In genomic region chr20:31879143-31879987, GRCh38 we compare ENCODE assay signal across 8 cellular contexts. TPM values are rescaled to one million over a fixed set of nuclear protein-coding genes. Genes with fewer than 3 reads are reported as not detected.
DNase-seq lines count a peak whose midpoint lies in the region; ATAC-seq and TF ChIP-seq lines count a peak whose summit lies in the region.

No MANE protein-coding gene starts in this region.

- H3K9me3 ChIP-seq in lung (ENCODE audit: control insufficient read depth in 2 of 2, insufficient read depth in 1 of 2, low read length in 1 of 2) = no peaks in the 10 kb centered on the region

- H3K4me1 ChIP-seq in lung (ENCODE audit: control insufficient read depth in 2 of 2, insufficient read depth in 2 of 2, low read length in 2 of 2) = no peaks in the 10 kb centered on the region

- H3K36me3 Mint-ChIP-seq in CD14-positive monocyte = no peaks in the 10 kb centered on the region
- no peaks in the 10 kb centered on the region for H3K36me3 Mint-ChIP-seq in activated CD8-positive, alpha-beta T cell treated with anti-CD3 and anti-CD28 coated beads, Interleukin-2, amount 10 ng/mL, durations not matched to agents 7 days and 5 days (ENCODE audit: low read depth)

- peaks cover 0 to 2% (median 0%) of the 10 kb centered on the region in 7 donors for H3K9me3 Mint-ChIP-seq in CD14-positive monocyte
- H3K9me3 Mint-ChIP-seq in activated CD8-positive, alpha-beta T cell treated with anti-CD3 and anti-CD28 coated beads, Interleukin-2, amount 10 ng/mL, durations not matched to agents 7 days and 5 days (ENCODE audit: insufficient read depth) = no peaks in the 10 kb centered on the region

- CTCF ChIA-PET in activated CD8-positive, alpha-beta T cell treated with anti-CD3 and anti-CD28 coated beads, Interleukin-2, amount 10 ng/mL, durations not matched to agents 7 days and 5 days (lab: Charles Lee) = interaction anchor here (0.6 to 2.8 kb wide), 9 partner anchors 19 to 769 kb away, joined by 3 to 13 read pairs (median 4); partner anchors contain the start of gene PDRG1

- peak overlapping the region; percentile 34 for H3K4me3 ChIP-seq in lung

- peak overlapping the region; percentile 76 to 95 (median 94) for H3K27ac Mint-ChIP-seq in CD14-positive monocyte
- peak overlapping the region; percentile 62 for H3K27ac Mint-ChIP-seq in activated CD8-positive, alpha-beta T cell treated with anti-CD3 and anti-CD28 coated beads, Interleukin-2, amount 10 ng/mL, durations not matched to agents 7 days and 5 days

- DNase-seq in CD14-positive monocyte (ENCODE audit: low spot score) (peak; percentile 88), NCI-H82 (lab: John Stamatoyannopoulos, UW) (peak; percentile 98), lung (ENCODE audit: low spot score) (peak; percentile 94)
- peak; percentile 86 for DNase-seq in activated CD8-positive, alpha-beta T cell treated with anti-CD3 and anti-CD28 coated beads, Interleukin-2, amount 10 ng/mL, durations not matched to agents 7 days and 5 days
- DNase-seq in effector CD8-positive, alpha-beta T cell (lab: John Stamatoyannopoulos, UW) = peak; percentile 64
- DNase-seq in stimulated activated CD4-positive, alpha-beta T cell treated with anti-CD3 and anti-CD28 coated beads, TNF-alpha, amount 100 ng/mL, for 1 hour (ENCODE audit: low read depth in 3 of 3, low spot score in 1 of 3) = peak; percentile 26 to 55 (median 53)

- 5 to 10% methylated on average over 38 to 45 of the region's 45 CpGs for WGBS in lung, 2 donors

- H3K4me3 Mint-ChIP-seq in CD14-positive monocyte = peak overlapping the region; percentile 92 to 96
- peak overlapping the region; percentile 87 for H3K4me3 Mint-ChIP-seq in activated CD8-positive, alpha-beta T cell treated with anti-CD3 and anti-CD28 coated beads, Interleukin-2, amount 10 ng/mL, durations not matched to agents 7 days and 5 days

- H3K27me3 ChIP-seq in lung (ENCODE audit: control insufficient read depth, insufficient read depth) = no peaks in the 10 kb centered on the region

- peak; percentile 69 for ATAC-seq in GM19397 (IDR thresholded peaks at IDR 0.05; ENCODE audit: unreplicated experiment)
- peak; percentile 60 for ATAC-seq in HG03571 (IDR thresholded peaks at IDR 0.05; ENCODE audit: unreplicated experiment)
- ATAC-seq in activated CD8-positive, alpha-beta T cell treated with anti-CD3 and anti-CD28 coated beads, Interleukin-2, amount 10 ng/mL, durations not matched to agents 7 days and 5 days = peak; percentile 96
- peak; percentile 97 for ATAC-seq in lung (ENCODE audit: insufficient read depth, low FRiP score)

- H3K4me1 Mint-ChIP-seq in CD14-positive monocyte = peaks cover 17% of the 10 kb centered on the region
- peaks cover 13% of the 10 kb centered on the region for H3K4me1 Mint-ChIP-seq in activated CD8-positive, alpha-beta T cell treated with anti-CD3 and anti-CD28 coated beads, Interleukin-2, amount 10 ng/mL, durations not matched to agents 7 days and 5 days (ENCODE audit: low read depth)

- intact Hi-C loops in CD14-positive monocyte (cut with micrococcal nuclease) = loop anchor here in 1 of 2 donors (5.0 kb wide), 1 partner anchor 73 kb away; the partner anchor contains the start of gene PDRG1

- H3K27me3 Mint-ChIP-seq in CD14-positive monocyte (ENCODE audit: low read depth in 3 of 3) = peaks cover 4 to 6% (median 4%) of the 10 kb centered on the region in 3 donors
- peaks cover 35% of the 10 kb centered on the region for H3K27me3 Mint-ChIP-seq in activated CD8-positive, alpha-beta T cell treated with anti-CD3 and anti-CD28 coated beads, Interleukin-2, amount 10 ng/mL, durations not matched to agents 7 days and 5 days (ENCODE audit: low read depth)

- peak overlapping the region in 1 of 2 donors; percentile 88 for H3K27ac ChIP-seq in lung (ENCODE audit: low read depth in 1 of 2, low read length in 1 of 2)

- TF ChIP-seq CTCF in CD14-positive monocyte (IDR thresholded peaks at IDR 0.05) (no peak), lung (IDR thresholded peaks at IDR 0.05; ENCODE audit: control extremely low read depth, extremely low read depth) (no peak)

- POLR2A ChIA-PET in activated CD8-positive, alpha-beta T cell treated with anti-CD3 and anti-CD28 coated beads, Interleukin-2, amount 10 ng/mL, durations not matched to agents 7 days and 5 days (lab: Charles Lee) = interaction anchor here (0.6 kb wide), 1 partner anchor 756 kb away, joined by 3 read pairs; no protein-coding TSS in a partner anchor

- H3K36me3 ChIP-seq in lung (ENCODE audit: control insufficient read depth in 2 of 2, insufficient read depth in 2 of 2, low read length in 2 of 2) = no peaks in the 10 kb centered on the region

RNA-seq across cellular contexts. Expression of gene TTLL9, which starts 8.9 kb away (rescaled TPM):
- polyA plus RNA-seq in CD14-positive monocyte (not detected), lung (1 to 10 TPM; 1.9 to 2.5 TPM)
- total RNA-seq in activated CD8-positive, alpha-beta T cell treated with anti-CD3 and anti-CD28 coated beads, Interleukin-2, amount 10 ng/mL, durations not matched to agents 7 days and 5 days = not detected
- total RNA-seq in lung = 1 to 10 TPM; 7.1 to 8.9 TPM

RNA-seq across cellular contexts. Expression of gene DUSP15, which starts 9.0 kb away (rescaled TPM):
- polyA plus RNA-seq in CD14-positive monocyte (not detected), lung (1 to 10 TPM; 1.6 to 1.7 TPM)
- not detected for total RNA-seq in activated CD8-positive, alpha-beta T cell treated with anti-CD3 and anti-CD28 coated beads, Interleukin-2, amount 10 ng/mL, durations not matched to agents 7 days and 5 days
- 1 to 10 TPM; 4.1 to 4.7 TPM for total RNA-seq in lung

RNA-seq across cellular contexts. Expression of gene FOXS1, which starts 34.0 kb away (rescaled TPM):
- polyA plus RNA-seq in CD14-positive monocyte (not detected), lung (1 to 10 TPM; 1.4 to 3.2 TPM)
- total RNA-seq in activated CD8-positive, alpha-beta T cell treated with anti-CD3 and anti-CD28 coated beads, Interleukin-2, amount 10 ng/mL, durations not matched to agents 7 days and 5 days = not detected
- 1 to 10 TPM; 2.3 to 2.7 TPM for total RNA-seq in lung

Comparison
In these comparisons a context has a peak if more than half of its experiments do, and no peak if none do; other contexts are left out.
1. RNA of gene TTLL9, which starts 8.9 kb away (total RNA-seq): 7.1 to 8.9 TPM in lung; not detected in activated CD8-positive, alpha-beta T cell treated with anti-CD3 and anti-CD28 coated beads, Interleukin-2, amount 10 ng/mL, durations not matched to agents 7 days and 5 days; every median in the first group is over 4 times any median in the second.
2. RNA of gene DUSP15, which starts 9.0 kb away (total RNA-seq): 4.1 to 4.7 TPM in lung; not detected in activated CD8-positive, alpha-beta T cell treated with anti-CD3 and anti-CD28 coated beads, Interleukin-2, amount 10 ng/mL, durations not matched to agents 7 days and 5 days; every median in the first group is over 4 times any median in the second.
3. Peak in every context shown above with its lines, with median percentiles within 50 percentile points of each other: DNase-seq and ATAC-seq.